1 cellular context compared by ENCODE assay signal in genomic region chr5:154863291-154864080, GRCh38.
TF ChIP-seq lines count a peak whose summit lies in the region.

No MANE protein-coding gene starts in this region.

TF ChIP-seq in endothelial cell of umbilical vein, 7 proteins besides CTCF, POLR2A, EP300 and RAD21:
- no peak for TF ChIP-seq GATA2 (IDR thresholded peaks at IDR 0.05; ENCODE audit: insufficient read depth, insufficient read length, low read depth, low read length)
- TF ChIP-seq POLR2AphosphoS5 (IDR thresholded peaks at IDR 0.05; ENCODE audit: insufficient read depth, low read depth, low read length) = no peak
